ENCODE assay signal across 8 cellular contexts in the genomic region with DNA sequence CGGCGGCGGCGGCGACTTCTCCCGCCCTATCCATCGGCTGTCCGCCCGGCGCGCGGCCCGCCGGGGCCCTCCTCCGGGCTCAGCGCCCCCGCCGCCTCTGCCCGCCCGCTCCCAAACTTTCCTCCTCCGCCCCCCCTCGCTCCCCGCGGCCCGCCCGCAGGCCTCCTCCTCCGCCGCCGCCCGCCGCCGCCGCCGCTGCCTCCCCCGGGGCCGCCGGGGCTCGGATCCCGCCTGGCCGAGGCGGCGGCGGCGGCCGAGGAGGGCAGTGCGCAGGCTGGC. TPM values are rescaled to one million over a fixed set of nuclear protein-coding genes. Genes with fewer than 3 reads are reported as not detected.
DNase-seq lines count a peak whose midpoint lies in the region; ATAC-seq and TF ChIP-seq lines count a peak whose summit lies in the region.

No MANE protein-coding gene starts in this region.

- H3K4me3 ChIP-seq in brain microvascular endothelial cell (ENCODE audit: low read depth, low read length) (peak overlapping the region; percentile 71), neural progenitor cell (peak overlapping the region; percentile 45)

- POLR2A ChIA-PET in CD4-positive, alpha-beta T cell (lab: Charles Lee), result interaction anchor here (0.5 to 1.9 kb wide), 2 partner anchors 39 to 77 kb away, joined by 3 to 6 read pairs; partner anchors contain the start of gene MAPKAP1

- H4K20me1 ChIP-seq in neural progenitor cell (ENCODE audit: low read depth), result peaks cover 33% of the 10 kb centered on the region

- no peaks in the 10 kb centered on the region for H3K36me3 ChIP-seq in brain microvascular endothelial cell (replicated peaks)
- H3K36me3 ChIP-seq in neural progenitor cell, result no peaks in the 10 kb centered on the region

- no peak for TF ChIP-seq CTCF in CD4-positive, alpha-beta T cell (IDR thresholded peaks at IDR 0.05)
- no peak for TF ChIP-seq CTCF in brain microvascular endothelial cell (IDR thresholded peaks at IDR 0.05; ENCODE audit: low read depth, low read length, missing control alignments)
- no peak for TF ChIP-seq CTCF in neural progenitor cell (IDR thresholded peaks at IDR 0.05)

- H3K27ac Mint-ChIP-seq in CD4-positive, alpha-beta T cell, result no peak overlapping the region
- H3K27ac Mint-ChIP-seq in neural progenitor cell, result no peak overlapping the region

- no peak overlapping the region for H3K9ac ChIP-seq in neural progenitor cell

- H3F3A ChIP-seq in neural progenitor cell (ENCODE audit: low read depth), result peaks cover 55% of the 10 kb centered on the region

- peaks cover 16% of the 10 kb centered on the region for H3K36me3 Mint-ChIP-seq in CD4-positive, alpha-beta T cell (ENCODE audit: low read depth)
- H3K36me3 Mint-ChIP-seq in neural progenitor cell, result peaks cover 5% of the 10 kb centered on the region

- intact Hi-C loops in CD4-positive, alpha-beta T cell (cut with DNase I, micrococcal nuclease), result loop anchor here (2.0 to 10.0 kb wide), 6 partner anchors 40 to 1332 kb away; partner anchors contain the start of genes HSPA5 (in 1 of the 2), MAPKAP1 (in 1 of the 2) and PSMB7 (in 1 of the 2)

- ATAC-seq in CD4-positive, alpha-beta T cell (ENCODE audit: poor library complexity), result peak; percentile 18
- ATAC-seq in HG03108 (IDR thresholded peaks at IDR 0.05; ENCODE audit: unreplicated experiment) (peak; percentile 10), GM19452 (IDR thresholded peaks at IDR 0.05; ENCODE audit: unreplicated experiment) (no peak)

- in situ Hi-C loops in brain microvascular endothelial cell (cut with HindIII; ENCODE audit: low pct_ligation_motif_present, low sequenced_read_pairs), result no loop called here

- H3K4me1 Mint-ChIP-seq in CD4-positive, alpha-beta T cell (ENCODE audit: low read depth), result peaks cover 43% of the 10 kb centered on the region
- H3K4me1 Mint-ChIP-seq in neural progenitor cell, result peaks cover 42% of the 10 kb centered on the region

- H3K27me3 Mint-ChIP-seq in CD4-positive, alpha-beta T cell, result no peaks in the 10 kb centered on the region
- peaks cover 3% of the 10 kb centered on the region for H3K27me3 Mint-ChIP-seq in neural progenitor cell (ENCODE audit: insufficient read depth, low read depth)

- H3K9me3 ChIP-seq in CD4-positive, alpha-beta T cell (ENCODE audit: control insufficient read depth, low read length), result no peaks in the 10 kb centered on the region
- no peaks in the 10 kb centered on the region for H3K9me3 ChIP-seq in neural progenitor cell (ENCODE audit: low read depth)

- CTCF ChIA-PET in CD4-positive, alpha-beta T cell (lab: Charles Lee), result no interaction called here

- no peak for DNase-seq in CD4-positive, alpha-beta T cell
- DNase-seq in brain microvascular endothelial cell, result no peak
- DNase-seq in neural progenitor cell (ENCODE audit: low spot score), result no peak
- no peak for DNase-seq in NCI-H69 (lab: John Stamatoyannopoulos, UW)
- DNase-seq in 8988T, result no peak
- DNase-seq in OCI-M2 (lab: John Stamatoyannopoulos, UW; ENCODE audit: unreplicated experiment), result no peak

- H3K4me2 ChIP-seq in neural progenitor cell, result peak overlapping the region; percentile 54

- no peak overlapping the region for H3K4me3 Mint-ChIP-seq in CD4-positive, alpha-beta T cell
- no peak overlapping the region for H3K4me3 Mint-ChIP-seq in neural progenitor cell

- no peaks in the 10 kb centered on the region for H3K27me3 ChIP-seq in CD4-positive, alpha-beta T cell (ENCODE audit: control insufficient read depth, insufficient read depth, low read length)
- H3K27me3 ChIP-seq in brain microvascular endothelial cell (replicated peaks), result no peaks in the 10 kb centered on the region
- peaks cover 7% of the 10 kb centered on the region for H3K27me3 ChIP-seq in neural progenitor cell

- H3K27ac ChIP-seq in CD4-positive, alpha-beta T cell (ENCODE audit: low read depth, low read length), result no peak overlapping the region
- H3K27ac ChIP-seq in brain microvascular endothelial cell, result no peak overlapping the region
- H3K27ac ChIP-seq in neural progenitor cell, result no peak overlapping the region

- H3K4me1 ChIP-seq in neural progenitor cell, result peaks cover 28% of the 10 kb centered on the region

- H3K79me2 ChIP-seq in neural progenitor cell (ENCODE audit: low read depth), result peaks cover 40% of the 10 kb centered on the region

- no peaks in the 10 kb centered on the region for H3K9me3 Mint-ChIP-seq in CD4-positive, alpha-beta T cell
- no peaks in the 10 kb centered on the region for H3K9me3 Mint-ChIP-seq in neural progenitor cell

- no peak overlapping the region for H2AFZ ChIP-seq in neural progenitor cell (replicated peaks)

RNA-seq across cellular contexts. Expression of gene PBX3, which starts 0.5 kb away (rescaled TPM):
- total RNA-seq in CD4-positive, alpha-beta T cell, result 10 to 100 TPM; 25.3 to 30.8 TPM
- total RNA-seq in neural progenitor cell (ENCODE audit: low replicate concordance), result 71.7 and 99.5 TPM in 2 replicates

RNA-seq across cellular contexts. Expression of gene MAPKAP1, which starts 39.7 kb away (rescaled TPM):
- 10 to 100 TPM; 40.3 to 44.9 TPM for total RNA-seq in CD4-positive, alpha-beta T cell
- 53.9 and 56.6 TPM in 2 replicates for total RNA-seq in neural progenitor cell (ENCODE audit: low replicate concordance)
